In the genomic region with DNA sequence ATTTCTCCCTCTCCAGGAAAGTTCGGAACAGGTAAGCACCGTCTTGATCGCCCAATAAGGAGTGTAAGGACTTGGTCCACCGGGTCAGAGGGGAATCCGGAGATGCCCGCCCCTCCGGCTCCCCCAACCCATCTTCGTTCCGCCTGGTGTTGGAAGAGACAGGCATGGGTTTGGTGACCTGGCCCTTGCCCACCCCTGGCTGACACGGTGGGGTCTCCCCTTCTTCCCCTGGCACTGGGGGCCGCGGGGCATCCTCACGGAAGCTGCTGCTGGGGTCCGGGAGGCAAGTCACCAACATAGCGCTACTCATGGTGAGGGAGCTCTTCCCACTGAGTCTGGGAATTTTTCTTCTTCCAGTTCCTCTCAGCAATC, we compare ENCODE assay signal across 12 cellular contexts. TPM values are rescaled to one million over a fixed set of nuclear protein-coding genes. Genes with fewer than 3 reads are reported as not detected.
A peak's percentile ranks its signal among the peaks of the same experiment; 100 is the strongest.
DNase-seq lines count a peak whose midpoint lies in the region; ATAC-seq and TF ChIP-seq lines count a peak whose summit lies in the region.
"Had no signal": no experiment of that assay in that cellular context is flagged by ENCODE, and none has a peak within 500 bp of the region (broad histone marks: within the 10 kb centered on the region; RNA-seq: fewer than 3 reads in every experiment).

No MANE protein-coding gene starts in this region.

- peaks cover 19% of the 10 kb centered on the region for H3F3A ChIP-seq in smooth muscle cell (ENCODE audit: low read depth)

- POLR2A ChIA-PET in activated CD4-positive, alpha-beta memory T cell treated with anti-CD3 and anti-CD28 coated beads, Interleukin-2, amount 10 ng/mL, durations not matched to agents 7 days and 5 days (lab: Charles Lee) = interaction anchor here (0.7 to 1.7 kb wide), 3 partner anchors 20 to 330 kb away, joined by 3 to 5 read pairs (median 3); no protein-coding TSS in a partner anchor

- 28% methylated on average over 15 of the region's 15 CpGs for WGBS in smooth muscle cell (ENCODE audit: low lambda C conversion rate)

- TF ChIP-seq CTCF in smooth muscle cell (IDR thresholded peaks at IDR 0.05; ENCODE audit: borderline replicate concordance, insufficient read depth, poor library complexity, severe bottlenecking) = no peak

- H3K4me1 ChIP-seq in iPS-20b (ENCODE audit: insufficient read depth, low read length) = peaks cover 36% of the 10 kb centered on the region
- H3K4me1 ChIP-seq in smooth muscle cell (ENCODE audit: low read depth) = peaks cover 18% of the 10 kb centered on the region

- H3K4me2 ChIP-seq in smooth muscle cell = no peak overlapping the region

- H3K36me3 ChIP-seq in iPS-20b (ENCODE audit: insufficient read depth, low read depth, low read length) = peaks cover 24% of the 10 kb centered on the region
- H3K36me3 ChIP-seq in smooth muscle cell (ENCODE audit: low read depth) = no peaks in the 10 kb centered on the region

- H3K79me2 ChIP-seq in smooth muscle cell (ENCODE audit: low read depth) = peaks cover 27% of the 10 kb centered on the region

- H3K9ac ChIP-seq in iPS-20b (ENCODE audit: low read depth, low read length) (peak overlapping the region; percentile 80; the same call in 1 of the 2 replicates), smooth muscle cell (ENCODE audit: low read depth) (no peak overlapping the region)

- no peaks in the 10 kb centered on the region for H3K9me3 Mint-ChIP-seq in activated naive CD4-positive, alpha-beta T cell treated with anti-CD3 and anti-CD28 coated beads for 36 hours
- no peaks in the 10 kb centered on the region for H3K9me3 Mint-ChIP-seq in activated naive CD4-positive, alpha-beta T cell treated with anti-CD3 and anti-CD28 coated beads, Interleukin-2, amount 50 U/mL, for 72 hours
- H3K9me3 Mint-ChIP-seq in activated CD4-positive, alpha-beta memory T cell treated with anti-CD3 and anti-CD28 coated beads, Interleukin-2, amount 10 ng/mL, durations not matched to agents 7 days and 5 days = no peaks in the 10 kb centered on the region

- H3K27ac Mint-ChIP-seq in activated naive CD4-positive, alpha-beta T cell treated with anti-CD3 and anti-CD28 coated beads for 36 hours = no peak overlapping the region
- no peak overlapping the region for H3K27ac Mint-ChIP-seq in activated naive CD4-positive, alpha-beta T cell treated with anti-CD3 and anti-CD28 coated beads, Interleukin-2, amount 50 U/mL, for 72 hours
- no peak overlapping the region for H3K27ac Mint-ChIP-seq in activated CD4-positive, alpha-beta memory T cell treated with anti-CD3 and anti-CD28 coated beads, Interleukin-2, amount 10 ng/mL, durations not matched to agents 7 days and 5 days

- H3K4me1 Mint-ChIP-seq in activated naive CD4-positive, alpha-beta T cell treated with anti-CD3 and anti-CD28 coated beads for 36 hours (ENCODE audit: low read depth) = peaks cover 31% of the 10 kb centered on the region
- peaks cover 22% of the 10 kb centered on the region for H3K4me1 Mint-ChIP-seq in activated CD4-positive, alpha-beta memory T cell treated with anti-CD3 and anti-CD28 coated beads, Interleukin-2, amount 10 ng/mL, durations not matched to agents 7 days and 5 days

- no peaks in the 10 kb centered on the region for H3K9me3 ChIP-seq in iPS-20b (ENCODE audit: insufficient read depth, low read depth, low read length)
- no peaks in the 10 kb centered on the region for H3K9me3 ChIP-seq in smooth muscle cell (replicated peaks; ENCODE audit: low read depth)

- no peak for DNase-seq in activated naive CD4-positive, alpha-beta T cell treated with anti-CD3 and anti-CD28 coated beads for 36 hours
- no peak for DNase-seq in activated naive CD4-positive, alpha-beta T cell treated with anti-CD3 and anti-CD28 coated beads, Interleukin-2, amount 50 U/mL, for 72 hours (ENCODE audit: low spot score in 2 of 2)
- DNase-seq in activated CD4-positive, alpha-beta memory T cell treated with anti-CD3 and anti-CD28 coated beads, Interleukin-2, amount 10 ng/mL, durations not matched to agents 7 days and 5 days = no peak
- DNase-seq in smooth muscle cell (lab: John Stamatoyannopoulos, UW; ENCODE audit: unreplicated experiment) (no peak), posterior vena cava (ENCODE audit: low spot score) (no peak), NCI-H2171 (lab: John Stamatoyannopoulos, UW) (no peak), SIG-M5 (lab: John Stamatoyannopoulos, UW) (no peak)
- DNase-seq: activated effector memory CD4-positive, alpha-beta T cell treated with Interleukin-2 at 50 U/mL for 16 hours; MV-4-11; NCI-H226; PC-3 had no signal

- H3K27me3 Mint-ChIP-seq in activated naive CD4-positive, alpha-beta T cell treated with anti-CD3 and anti-CD28 coated beads for 36 hours (ENCODE audit: low read depth) = peaks cover 2% of the 10 kb centered on the region
- peaks cover 15% of the 10 kb centered on the region for H3K27me3 Mint-ChIP-seq in activated CD4-positive, alpha-beta memory T cell treated with anti-CD3 and anti-CD28 coated beads, Interleukin-2, amount 10 ng/mL, durations not matched to agents 7 days and 5 days

- no peaks in the 10 kb centered on the region for H4K20me1 ChIP-seq in smooth muscle cell (ENCODE audit: low read depth)

- CTCF ChIA-PET in activated naive CD4-positive, alpha-beta T cell treated with anti-CD3 and anti-CD28 coated beads for 36 hours (lab: Charles Lee) = interaction anchor here (1.1 to 3.1 kb wide), 4 partner anchors 8 to 264 kb away, joined by 3 to 22 read pairs (median 4); no protein-coding TSS in a partner anchor
- CTCF ChIA-PET in activated CD4-positive, alpha-beta memory T cell treated with anti-CD3 and anti-CD28 coated beads, Interleukin-2, amount 10 ng/mL, durations not matched to agents 7 days and 5 days (lab: Charles Lee) = interaction anchor here (5.2 kb wide), 1 partner anchor 328 kb away, joined by 47 read pairs; no protein-coding TSS in a partner anchor

- no peak for ATAC-seq in activated naive CD4-positive, alpha-beta T cell treated with anti-CD3 and anti-CD28 coated beads, Interleukin-2, amount 50 U/mL, for 72 hours
- ATAC-seq: PC-3 had no signal

- H2AFZ ChIP-seq in smooth muscle cell (ENCODE audit: low read depth) = no peak overlapping the region

- peak overlapping the region; percentile 92 for H3K4me3 ChIP-seq in iPS-20b (ENCODE audit: low read length)
- peak overlapping the region; percentile 95 for H3K4me3 ChIP-seq in smooth muscle cell

- H3K27ac ChIP-seq in iPS-20b (ENCODE audit: low read length) (no peak overlapping the region), smooth muscle cell (ENCODE audit: low read depth) (no peak overlapping the region)

- H3K4me3 Mint-ChIP-seq in activated naive CD4-positive, alpha-beta T cell treated with anti-CD3 and anti-CD28 coated beads for 36 hours = peak overlapping the region; percentile 85
- peak overlapping the region; percentile 74 for H3K4me3 Mint-ChIP-seq in activated CD4-positive, alpha-beta memory T cell treated with anti-CD3 and anti-CD28 coated beads, Interleukin-2, amount 10 ng/mL, durations not matched to agents 7 days and 5 days

- H3K27me3 ChIP-seq in iPS-20b (ENCODE audit: insufficient read depth, low read length) = peaks cover 21% of the 10 kb centered on the region; the same call in 1 of the 2 replicates
- H3K27me3 ChIP-seq in smooth muscle cell (ENCODE audit: low read depth) = no peaks in the 10 kb centered on the region

- intact Hi-C loops in activated naive CD4-positive, alpha-beta T cell treated with anti-CD3 and anti-CD28 coated beads for 36 hours (cut with micrococcal nuclease) = loop anchor here (5.0 kb wide), 1 partner anchor 296 kb away; no protein-coding TSS in a partner anchor
- intact Hi-C loops in posterior vena cava (cut with DNase I) = loop anchor here (5.0 to 10.0 kb wide), 3 partner anchors 91 to 263 kb away; no protein-coding TSS in a partner anchor

- H3K36me3 Mint-ChIP-seq in activated naive CD4-positive, alpha-beta T cell treated with anti-CD3 and anti-CD28 coated beads for 36 hours (ENCODE audit: low read depth) = no peaks in the 10 kb centered on the region
- no peaks in the 10 kb centered on the region for H3K36me3 Mint-ChIP-seq in activated naive CD4-positive, alpha-beta T cell treated with anti-CD3 and anti-CD28 coated beads, Interleukin-2, amount 50 U/mL, for 72 hours
- H3K36me3 Mint-ChIP-seq in activated CD4-positive, alpha-beta memory T cell treated with anti-CD3 and anti-CD28 coated beads, Interleukin-2, amount 10 ng/mL, durations not matched to agents 7 days and 5 days (ENCODE audit: low read depth) = no peaks in the 10 kb centered on the region

RNA-seq across cellular contexts. Expression of a gene that starts 3.2 kb away (rescaled TPM):
- total RNA-seq in activated naive CD4-positive, alpha-beta T cell treated with anti-CD3 and anti-CD28 coated beads for 36 hours = 1 to 10 TPM; 2.3 to 2.5 TPM
- 1 to 10 TPM in 1 of 2 donors, under 1 TPM in 1; 0.96 to 3.6 TPM for total RNA-seq in activated naive CD4-positive, alpha-beta T cell treated with anti-CD3 and anti-CD28 coated beads, Interleukin-2, amount 50 U/mL, for 72 hours
- 1 to 10 TPM; 3.5 to 4.3 TPM for total RNA-seq in activated CD4-positive, alpha-beta memory T cell treated with anti-CD3 and anti-CD28 coated beads, Interleukin-2, amount 10 ng/mL, durations not matched to agents 7 days and 5 days
- total RNA-seq in smooth muscle cell = 14.2 and 20.1 TPM in 2 replicates
- polyA plus RNA-seq in smooth muscle cell = 13.8 and 14.5 TPM in 2 replicates
- total RNA-seq in posterior vena cava = 10 to 100 TPM; 21.2 to 23.5 TPM
